ENCODE assay signal across 26 cellular contexts in the genomic region with DNA sequence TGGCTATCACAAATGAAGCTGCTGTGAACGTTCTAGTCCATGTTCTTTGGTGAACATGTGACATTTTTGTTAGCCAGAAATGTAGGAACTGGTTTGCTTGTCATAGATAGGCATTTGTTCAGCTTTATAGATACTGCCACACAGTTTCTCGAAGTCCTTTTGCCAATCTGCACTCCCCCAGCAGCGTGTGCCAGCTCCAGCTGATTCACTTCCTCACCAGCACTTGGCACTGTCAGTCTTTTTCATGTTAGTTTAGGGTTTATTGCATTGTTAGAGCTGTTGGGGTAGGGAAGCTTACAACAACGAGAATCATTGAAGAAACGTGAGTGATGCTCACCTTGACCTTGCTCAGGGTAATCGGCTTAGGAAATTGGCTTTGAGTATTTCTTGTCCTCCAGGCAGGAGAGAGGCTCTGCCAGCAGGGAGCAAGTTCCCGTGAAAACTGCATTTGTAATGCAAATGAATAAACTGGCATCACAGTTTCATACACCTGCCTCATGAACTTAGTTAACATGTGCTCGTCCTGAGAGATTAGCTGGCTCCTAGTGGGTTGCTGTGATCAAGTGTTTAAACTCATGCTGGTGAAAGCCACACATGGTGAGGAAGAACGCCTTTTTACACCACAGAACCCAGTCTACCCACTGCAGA.
DNase-seq lines count a peak whose midpoint lies in the region; ATAC-seq and TF ChIP-seq lines count a peak whose summit lies in the region.
"Had no signal": no experiment of that assay in that cellular context is flagged by ENCODE, and none has a peak within 500 bp of the region (broad histone marks: within the 10 kb centered on the region; RNA-seq: fewer than 3 reads in every experiment).

No MANE protein-coding gene starts in this region.

- H3K4me1 Mint-ChIP-seq in H9: peaks cover 25 to 32% of the 10 kb centered on the region in 2 experiments
- H3K4me1 Mint-ChIP-seq in activated T-cell treated with anti-CD3 and anti-CD28 coated beads, Interleukin-2, amount 50 U/mL, for 4 hours (ENCODE audit: low read depth): peaks cover 7% of the 10 kb centered on the region
- H3K4me1 Mint-ChIP-seq in T-cell: peaks cover 6 to 14% (median 7%) of the 10 kb centered on the region in 3 donors

- H3K9ac ChIP-seq in H9 (ENCODE audit: extremely low read depth, insufficient read length, low read length): no peak overlapping the region

- H2BK12ac ChIP-seq in H9 (ENCODE audit: insufficient read length, low read depth, low read length): no peak overlapping the region

- H3K23me2 ChIP-seq in H9 (ENCODE audit: insufficient read length, low read depth, low read length, poor library complexity, severe bottlenecking): no peaks in the 10 kb centered on the region

- no peak overlapping the region for H2BK15ac ChIP-seq in H9 (ENCODE audit: low read depth, low read length)

- H4K8ac ChIP-seq in H9 (replicated peaks; ENCODE audit: insufficient read length, low read depth, low read length): no peak overlapping the region

- H3K4me3 ChIP-seq in osteoblast (ENCODE audit: insufficient read depth, low read length): no peak overlapping the region
- H3K4me3 ChIP-seq: dorsolateral prefrontal cortex, lower lobe of right lung, skin epidermis, uterus had no signal

- H4K5ac ChIP-seq in H9 (ENCODE audit: insufficient read length, low read depth, low read length): no peak overlapping the region

- POLR2A ChIA-PET in T-cell (lab: Charles Lee): no interaction called here

- CTCF ChIA-PET in T-cell (lab: Charles Lee): no interaction called here

- H2BK120ac ChIP-seq in H9 (ENCODE audit: low read depth, low read length, poor library complexity, severe bottlenecking): no peak overlapping the region

- no peak overlapping the region for H3K56ac ChIP-seq in H9 (ENCODE audit: insufficient read length, low read depth, low read length)

- no peak overlapping the region for H3K18ac ChIP-seq in H9 (ENCODE audit: insufficient read length, low read depth, low read length)

- H3K79me1 ChIP-seq in H9 (ENCODE audit: insufficient read depth, low read depth, low read length, poor library complexity, severe bottlenecking): no peaks in the 10 kb centered on the region

- H2AK5ac ChIP-seq in H9 (ENCODE audit: insufficient read length, low read length): no peak overlapping the region

- H3K14ac ChIP-seq in H9 (ENCODE audit: insufficient read depth, low read length): no peak overlapping the region

- H3K9me3 Mint-ChIP-seq in H9 (peaks cover 4 to 6% of the 10 kb centered on the region in 2 experiments; a peak in 4 of 5 replicates), T-cell (peaks cover 3 to 7% (median 4%) of the 10 kb centered on the region in 3 donors)
- peaks cover 4% of the 10 kb centered on the region for H3K9me3 Mint-ChIP-seq in activated T-cell treated with anti-CD3 and anti-CD28 coated beads, Interleukin-2, amount 50 U/mL, for 4 hours

- no peak overlapping the region for H2AFZ ChIP-seq in H9 (ENCODE audit: low read length)
- no peak overlapping the region for H2AFZ ChIP-seq in osteoblast (ENCODE audit: low read length)

- peaks cover 11% of the 10 kb centered on the region for H3K4me1 ChIP-seq in H9 (ENCODE audit: insufficient read depth, low read length)
- peaks cover 11% of the 10 kb centered on the region for H3K4me1 ChIP-seq in osteoblast (ENCODE audit: insufficient read depth, low read length)
- H3K4me1 ChIP-seq: uterus had no signal

- H3K27me3 Mint-ChIP-seq in H9 (ENCODE audit: low read depth): peaks cover 90% of the 10 kb centered on the region
- peaks cover 43% of the 10 kb centered on the region for H3K27me3 Mint-ChIP-seq in activated T-cell treated with anti-CD3 and anti-CD28 coated beads, Interleukin-2, amount 50 U/mL, for 4 hours (ENCODE audit: low read depth)
- H3K27me3 Mint-ChIP-seq in T-cell: peaks cover 45 to 57% of the 10 kb centered on the region in 2 donors

- H3K9me3 ChIP-seq in H9 (ENCODE audit: control insufficient read depth, low read depth, low read length) (peaks cover 5% of the 10 kb centered on the region), osteoblast (ENCODE audit: low read depth, low read length) (peaks cover 4% of the 10 kb centered on the region)
- H3K9me3 ChIP-seq: uterus had no signal

- no peaks in the 10 kb centered on the region for H3K27me3 ChIP-seq in H9 (ENCODE audit: insufficient read depth, low read length)
- H3K27me3 ChIP-seq in osteoblast (ENCODE audit: insufficient read depth, low read length): no peaks in the 10 kb centered on the region
- H3K27me3 ChIP-seq: uterus had no signal

- H3T11ph ChIP-seq in H9 (ENCODE audit: low read length): no peak overlapping the region

- H3K27ac Mint-ChIP-seq in H9 (peak overlapping the region in 1 of 3 experiments; percentile 14; a peak in 1 of 7 replicates), T-cell (no peak overlapping the region)
- H3K27ac Mint-ChIP-seq: activated CD8-positive, alpha-beta memory T cell treated with anti-CD3 and anti-CD28 coated beads, Interleukin-2, amount 10 ng/mL, durations not matched to agents 7 days and 5 days; CD4-positive, CD25-positive, alpha-beta regulatory T cell; progenitor cell of endocrine pancreas; stimulated activated memory B cell treated with anti-CD40 and anti-IgM and Interleukin-4, amounts not matched to agents 10 μg/mL and 1 μg/mL and 100 μg/mL, for 72 hours had no signal

- H4K20me1 ChIP-seq in H9 (ENCODE audit: control insufficient read depth, insufficient read depth, insufficient read length) (no peaks in the 10 kb centered on the region), osteoblast (ENCODE audit: insufficient read depth, low read length) (no peaks in the 10 kb centered on the region)

- no peak for ATAC-seq in activated T-cell treated with anti-CD3 and anti-CD28 coated beads, Interleukin-2, amount 50 U/mL, for 4 hours
- no peak for ATAC-seq in T-cell (replicated peaks in 1 of 4)
- ATAC-seq: activated CD8-positive, alpha-beta memory T cell treated with anti-CD3 and anti-CD28 coated beads, Interleukin-2, amount 10 ng/mL, durations not matched to agents 7 days and 5 days; lower lobe of right lung; stimulated activated memory B cell treated with anti-CD40 and anti-IgM and Interleukin-4, amounts not matched to agents 10 μg/mL and 1 μg/mL and 100 μg/mL, for 72 hours had no signal

- no CpG with 5 or more reads among the region's 9 CpGs for WGBS in H9 (ENCODE audit: extremely low coverage, insufficient read length, low lambda C conversion rate)

- H3K4me2 ChIP-seq in H9 (ENCODE audit: insufficient read depth, insufficient read length, low read length) (peak overlapping the region; percentile 16), osteoblast (ENCODE audit: insufficient read depth, low read length) (peak overlapping the region; percentile 19)

- no peak overlapping the region for H2BK5ac ChIP-seq in H9 (ENCODE audit: insufficient read length, low read length)

- H3K79me2 ChIP-seq in H9 (ENCODE audit: insufficient read depth, low read length): no peaks in the 10 kb centered on the region
- no peaks in the 10 kb centered on the region for H3K79me2 ChIP-seq in osteoblast (ENCODE audit: insufficient read depth, low read length)

- H3K23ac ChIP-seq in H9 (ENCODE audit: insufficient read length, low read depth, low read length): no peak overlapping the region

- H2BK20ac ChIP-seq in H9 (ENCODE audit: low read depth, low read length, poor library complexity, severe bottlenecking): no peak overlapping the region

- H3K36me3 Mint-ChIP-seq in H9 (ENCODE audit: insufficient read depth in 1 of 3, low read depth in 3 of 3) (peaks cover 0 to 3% (median 0%) of the 10 kb centered on the region in 3 experiments; a peak in 2 of 7 replicates), T-cell (no peaks in the 10 kb centered on the region)
- H3K36me3 Mint-ChIP-seq in activated T-cell treated with anti-CD3 and anti-CD28 coated beads, Interleukin-2, amount 50 U/mL, for 4 hours (ENCODE audit: insufficient read depth): no peaks in the 10 kb centered on the region
- H3K36me3 Mint-ChIP-seq: CD4-positive, CD25-positive, alpha-beta regulatory T cell; stimulated activated memory B cell treated with anti-CD40 and anti-IgM and Interleukin-4, amounts not matched to agents 10 μg/mL and 1 μg/mL and 100 μg/mL, for 72 hours had no signal

- H3K36me3 ChIP-seq in osteoblast (ENCODE audit: insufficient read depth, low read length): no peaks in the 10 kb centered on the region
- H3K36me3 ChIP-seq: lower lobe of right lung, uterus had no signal

- no peak overlapping the region for H4K91ac ChIP-seq in H9 (ENCODE audit: insufficient read length, low read depth, low read length)

- no peak overlapping the region for H3K4ac ChIP-seq in H9 (ENCODE audit: low read depth, low read length)

- no peak overlapping the region for H3K27ac ChIP-seq in H9 (ENCODE audit: insufficient read length, low read depth, low read length)
- H3K27ac ChIP-seq in osteoblast (ENCODE audit: low read depth, low read length): no peak overlapping the region
- H3K27ac ChIP-seq: dorsolateral prefrontal cortex, lower lobe of right lung, uterus had no signal

- peak overlapping the region in 1 of 2 experiments; percentile 52; a peak in 1 of 5 replicates for H3K4me3 Mint-ChIP-seq in H9
- no peak overlapping the region for H3K4me3 Mint-ChIP-seq in activated T-cell treated with anti-CD3 and anti-CD28 coated beads, Interleukin-2, amount 50 U/mL, for 4 hours
- H3K4me3 Mint-ChIP-seq in T-cell: no peak overlapping the region
- H3K4me3 Mint-ChIP-seq: activated CD8-positive, alpha-beta memory T cell treated with anti-CD3 and anti-CD28 coated beads, Interleukin-2, amount 10 ng/mL, durations not matched to agents 7 days and 5 days; activated naive CD4-positive, alpha-beta T cell treated with anti-CD3 and anti-CD28 coated beads, Interleukin-2, amount 50 U/mL, for 24 hours; CD4-positive, CD25-positive, alpha-beta regulatory T cell; central memory CD8-positive, alpha-beta T cell; stimulated activated memory B cell treated with anti-CD40 and anti-IgM and Interleukin-4, amounts not matched to agents 10 μg/mL and 1 μg/mL and 100 μg/mL, for 72 hours had no signal

- TF ChIP-seq CTCF in H9 (conservative IDR thresholded peaks at IDR 0.05) (no peak), osteoblast (IDR thresholded peaks at IDR 0.05; ENCODE audit: extremely low read depth, low read depth, low read length) (no peak)

- DNase-seq in H9 (no peak), NCI-H146 treated with DMSO at 0.1 percent for 48 hours (lab: John Stamatoyannopoulos, UW; ENCODE audit: unreplicated experiment) (peak; percentile 70), dermis blood vessel endothelial cell (peak; percentile 37), osteoblast (ENCODE audit: insufficient read length, low spot score, missing footprints) (no peak), T-cell (no peak), NCI-H2171 treated with DMSO at 0.1 percent for 48 hours (lab: John Stamatoyannopoulos, UW) (no peak)
- DNase-seq in activated T-cell treated with anti-CD3 and anti-CD28 coated beads, Interleukin-2, amount 50 U/mL, for 4 hours: no peak
- DNase-seq: activated CD4-positive, alpha-beta T cell treated with anti-CD3 and anti-CD28 coated beads for 48 hours; activated CD8-positive, alpha-beta memory T cell treated with anti-CD3 and anti-CD28 coated beads, Interleukin-2, amount 10 ng/mL, durations not matched to agents 7 days and 5 days; aorta; CD4-positive, CD25-positive, alpha-beta regulatory T cell; DMS 273 treated with DMSO at 0.1 percent for 48 hours; dorsolateral prefrontal cortex; HCEC 1CT; kidney; lower lobe of right lung; NCI-H1048; NCI-H2029 treated with DMSO at 0.1 percent for 48 hours; SIG-M5; stimulated activated CD4-positive, alpha-beta T cell treated with anti-CD3 and anti-CD28 coated beads, Interleukin-1b, Interleukin-23, amount 100 ng/mL, for 48 hours; uterus had no signal

Comparison
In these comparisons a context has a peak if more than half of its experiments do, and no peak if none do; other contexts are left out.
1. DNase-seq: peak in NCI-H146 treated with DMSO at 0.1 percent for 48 hours (single experiment) and dermis blood vessel endothelial cell (single experiment); none in H9 (single experiment), osteoblast (single experiment), activated T-cell treated with anti-CD3 and anti-CD28 coated beads, Interleukin-2, amount 50 U/mL, for 4 hours (single experiment), T-cell (0 of 34) and NCI-H2171 treated with DMSO at 0.1 percent for 48 hours (single experiment).